ENCODE assay signal across 11 cellular contexts in the genomic region with DNA sequence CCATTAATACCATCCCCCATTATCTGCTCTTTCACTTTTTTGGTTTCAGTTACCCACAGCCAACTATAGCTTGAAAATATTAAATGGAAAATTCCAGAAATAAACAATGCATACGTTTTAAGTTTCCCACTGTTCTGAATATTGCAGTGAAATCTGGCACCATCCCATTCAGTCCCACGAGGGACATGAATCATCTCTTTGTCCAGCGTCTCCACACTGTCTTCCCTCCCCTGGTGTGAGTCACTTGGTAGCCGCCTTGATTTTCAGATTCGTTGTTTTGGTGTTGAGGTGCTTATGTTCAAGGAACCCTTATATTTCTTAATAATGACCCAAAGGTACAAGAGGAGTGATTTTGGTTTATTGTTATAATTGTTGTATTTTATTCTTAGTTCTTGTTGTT.
DNase-seq lines count a peak whose midpoint lies in the region; ATAC-seq, FAIRE-seq and TF ChIP-seq lines count a peak whose summit lies in the region.
"Had no signal": no experiment of that assay in that cellular context is flagged by ENCODE, and none has a peak within 500 bp of the region (broad histone marks: within the 10 kb centered on the region; RNA-seq: fewer than 3 reads in every experiment).

No MANE protein-coding gene starts in this region.

- H3K9me3 ChIP-seq in CD4-positive, alpha-beta memory T cell (ENCODE audit: control insufficient read depth in 1 of 2, low read length in 2 of 2) = no peaks in the 10 kb centered on the region
- H3K9me3 ChIP-seq: stomach had no signal

- H3K36me3 Mint-ChIP-seq in CD4-positive, alpha-beta memory T cell = no peaks in the 10 kb centered on the region

- no peak for TF ChIP-seq CTCF in bronchial epithelial cell (IDR thresholded peaks at IDR 0.05; ENCODE audit: insufficient read depth, low read length, severe bottlenecking)

- intact Hi-C loops in left cardiac atrium (cut with DNase I) (no loop called here), Right ventricle myocardium superior (cut with DNase I) (no loop called here)
- intact Hi-C loops in CD4-positive, alpha-beta memory T cell (cut with micrococcal nuclease) = no loop called here

- H3K36me3 ChIP-seq in bronchial epithelial cell (ENCODE audit: control insufficient read depth, insufficient read depth, low read length) = no peaks in the 10 kb centered on the region
- no peaks in the 10 kb centered on the region for H3K36me3 ChIP-seq in CD4-positive, alpha-beta memory T cell (ENCODE audit: insufficient read depth, low read length)
- H3K36me3 ChIP-seq: stomach had no signal

- H3K27ac ChIP-seq in CD4-positive, alpha-beta memory T cell (ENCODE audit: low read depth, low read length) = no peak overlapping the region
- H3K27ac ChIP-seq: C4-2B, stomach had no signal

- FAIRE-seq in bronchial epithelial cell (lab: Jason Lieb, UNC) (no peak), urothelium cell line (lab: Jason Lieb, UNC) (peak; percentile 96)

- CTCF ChIA-PET in CD4-positive, alpha-beta memory T cell (lab: Charles Lee; ENCODE audit: partially characterized antibody) = no interaction called here

- no peak overlapping the region for H3K27ac Mint-ChIP-seq in CD4-positive, alpha-beta memory T cell

- no peaks in the 10 kb centered on the region for H3K9me3 Mint-ChIP-seq in CD4-positive, alpha-beta memory T cell

- H3K27me3 ChIP-seq in bronchial epithelial cell (ENCODE audit: control insufficient read depth, insufficient read depth, low read length) = no peaks in the 10 kb centered on the region
- no peaks in the 10 kb centered on the region for H3K27me3 ChIP-seq in CD4-positive, alpha-beta memory T cell (ENCODE audit: insufficient read depth, low read length)
- H3K27me3 ChIP-seq: stomach had no signal

- ATAC-seq in left cardiac atrium (peak in 1 of 2 donors; percentile 79), Right ventricle myocardium superior (ENCODE audit: poor library complexity) (no peak)

- H3K27me3 Mint-ChIP-seq in CD4-positive, alpha-beta memory T cell = no peaks in the 10 kb centered on the region

- no peak overlapping the region for H3K4me3 ChIP-seq in bronchial epithelial cell (ENCODE audit: low read depth, low read length)
- no peak overlapping the region for H3K4me3 ChIP-seq in CD4-positive, alpha-beta memory T cell (ENCODE audit: low read length in 2 of 2)
- H3K4me3 ChIP-seq: stomach had no signal

- H3K4me3 Mint-ChIP-seq in CD4-positive, alpha-beta memory T cell = no peak overlapping the region

- peaks cover 6 to 23% (median 22%) of the 10 kb centered on the region in 4 donors for H3K4me1 Mint-ChIP-seq in CD4-positive, alpha-beta memory T cell

- DNase-seq in left cardiac atrium (peak; percentile 39), Right ventricle myocardium superior (no peak), bronchial epithelial cell (ENCODE audit: low read depth) (peak; percentile 65), kidney glomerular epithelial cell (lab: John Stamatoyannopoulos, UW) (peak; percentile 88), urothelium cell line (ENCODE audit: low spot score) (peak; percentile 82), SHP77 (lab: John Stamatoyannopoulos, UW) (no peak)
- DNase-seq in activated naive CD4-positive, alpha-beta T cell treated with Interleukin-2 at 50 U/mL for 16 hours = no peak
- DNase-seq in CD4-positive, alpha-beta memory T cell = no peak
- DNase-seq: NCI-H1417 treated with DMSO at 0.1 percent for 48 hours, stomach had no signal

- H3K4me1 ChIP-seq in CD4-positive, alpha-beta memory T cell (ENCODE audit: insufficient read depth, low read length) = peaks cover 12% of the 10 kb centered on the region
- H3K4me1 ChIP-seq: stomach had no signal

- POLR2A ChIA-PET in CD4-positive, alpha-beta memory T cell (lab: Charles Lee; ENCODE audit: partially characterized antibody) = no interaction called here

Comparison
In these comparisons a context has a peak if more than half of its experiments do, and no peak if none do; other contexts are left out.
1. DNase-seq: peak in left cardiac atrium (single experiment), bronchial epithelial cell (single experiment), kidney glomerular epithelial cell (single experiment) and urothelium cell line (single experiment); none in Right ventricle myocardium superior (single experiment), activated naive CD4-positive, alpha-beta T cell treated with Interleukin-2 at 50 U/mL for 16 hours (single experiment), CD4-positive, alpha-beta memory T cell (0 of 5) and SHP77 (0 of 2).